In genomic region chr9:109793196-109793595, GRCh38 we compare ENCODE assay signal across 10 cellular contexts. TPM values are rescaled to one million over a fixed set of nuclear protein-coding genes. Genes with fewer than 3 reads are reported as not detected.
DNase-seq lines count a peak whose midpoint lies in the region; ATAC-seq, FAIRE-seq and TF ChIP-seq lines count a peak whose summit lies in the region.
"Had no signal": no experiment of that assay in that cellular context is flagged by ENCODE, and none has a peak within 500 bp of the region (broad histone marks: within the 10 kb centered on the region; RNA-seq: fewer than 3 reads in every experiment).

No MANE protein-coding gene starts in this region.

- H3K27me3 ChIP-seq in adipocyte (replicated peaks; ENCODE audit: control insufficient read depth, insufficient read depth, low read length), result no peaks in the 10 kb centered on the region
- H3K27me3 ChIP-seq in mesendoderm (ENCODE audit: insufficient read depth, low read length, poor library complexity), result no peaks in the 10 kb centered on the region

- no peak overlapping the region for H2BK5ac ChIP-seq in mesendoderm (ENCODE audit: low read length)

- no peak overlapping the region for H4K8ac ChIP-seq in mesendoderm (ENCODE audit: low read depth, low read length)

- H3K18ac ChIP-seq in mesendoderm (ENCODE audit: low read length), result no peak overlapping the region

- H3K4me3 ChIP-seq in adipocyte (ENCODE audit: low read length) (peak overlapping the region; percentile 59), mesendoderm (ENCODE audit: low read length) (no peak overlapping the region)

- H3K79me1 ChIP-seq in mesendoderm (ENCODE audit: low read length), result peaks cover 4% of the 10 kb centered on the region

- H3K4me2 ChIP-seq in mesendoderm (ENCODE audit: low read length), result no peak overlapping the region

- no peak overlapping the region for H3K23ac ChIP-seq in mesendoderm (ENCODE audit: low read length)

- no peak overlapping the region for H3K4ac ChIP-seq in mesendoderm (ENCODE audit: low read depth, low read length)

- FAIRE-seq in H54 (lab: Jason Lieb, UNC), result peak; percentile 99

- no peak overlapping the region for H3K27ac ChIP-seq in mesendoderm (ENCODE audit: low read depth, low read length)

- no peak overlapping the region for H2BK120ac ChIP-seq in mesendoderm (ENCODE audit: low read depth, low read length)

- no peaks in the 10 kb centered on the region for H3K79me2 ChIP-seq in mesendoderm (ENCODE audit: control insufficient read depth, insufficient read depth, low read length)

- no peak overlapping the region for H2AK5ac ChIP-seq in mesendoderm (ENCODE audit: low read length)

- H3K9me3 ChIP-seq in adipocyte (ENCODE audit: control insufficient read depth, low read length), result no peaks in the 10 kb centered on the region

- no peaks in the 10 kb centered on the region for H3K36me3 ChIP-seq in adipocyte (ENCODE audit: control insufficient read depth, insufficient read depth, low read length, severe bottlenecking)
- H3K36me3 ChIP-seq in mesendoderm (ENCODE audit: control insufficient read depth, insufficient read depth, low read length), result no peaks in the 10 kb centered on the region

- DNase-seq in H54 (ENCODE audit: insufficient read length, low spot score) (peak; percentile 92), adipocyte (ENCODE audit: low read depth) (peak; percentile 91), iris pigment epithelial cell (ENCODE audit: low read depth) (peak; percentile 92), stromal cell of bone marrow (ENCODE audit: low read depth) (peak; percentile 83), mesendoderm (no peak)
- DNase-seq: cortex of kidney, NCI-H1694 had no signal

- H3K56ac ChIP-seq in mesendoderm (ENCODE audit: low read length), result no peak overlapping the region

- H3K9ac ChIP-seq in adipocyte (ENCODE audit: low read length) (peak overlapping the region; percentile 84), mesendoderm (ENCODE audit: low read length) (no peak overlapping the region)

- H3K4me1 ChIP-seq in adipocyte (ENCODE audit: control insufficient read depth, insufficient read depth, low read length), result peaks cover 75% of the 10 kb centered on the region
- H3K4me1 ChIP-seq in mesendoderm (ENCODE audit: control insufficient read depth, low read depth, low read length), result no peaks in the 10 kb centered on the region

- H2BK15ac ChIP-seq in mesendoderm (replicated peaks; ENCODE audit: low read depth), result no peak overlapping the region

- no peak overlapping the region for H4K5ac ChIP-seq in mesendoderm (ENCODE audit: low read length)

- no peak for TF ChIP-seq POLR2A in H54 (IDR thresholded peaks at IDR 0.05; ENCODE audit: low read depth, low read length)

- ATAC-seq in HG02623 (IDR thresholded peaks at IDR 0.05; ENCODE audit: unreplicated experiment), result no peak
- ATAC-seq in HG02870 (IDR thresholded peaks at IDR 0.05; ENCODE audit: unreplicated experiment), result no peak
- ATAC-seq in GM18861 (IDR thresholded peaks at IDR 0.05; ENCODE audit: unreplicated experiment), result no peak

RNA-seq across cellular contexts. Expression of gene PALM2AKAP2, which starts 13.2 kb away (rescaled TPM):
- polyA plus RNA-seq in mesendoderm (2013, experiment 1 of 2), result 5.6 TPM
- 5.7 TPM for polyA plus RNA-seq in mesendoderm (2013, experiment 2 of 2)
